32 cellular contexts compared by ENCODE assay signal in genomic region chr15:77642793-77643430, GRCh38. TPM values are rescaled to one million over a fixed set of nuclear protein-coding genes. Genes with fewer than 3 reads are reported as not detected.
DNase-seq lines count a peak whose midpoint lies in the region; ATAC-seq, FAIRE-seq and TF ChIP-seq lines count a peak whose summit lies in the region.
"Had no signal": no experiment of that assay in that cellular context is flagged by ENCODE, and none has a peak within 500 bp of the region (broad histone marks: within the 10 kb centered on the region; RNA-seq: fewer than 3 reads in every experiment).

No MANE protein-coding gene starts in this region.

- H3K36me3 ChIP-seq in bronchial epithelial cell (ENCODE audit: control insufficient read depth, insufficient read depth, low read length) (no peaks in the 10 kb centered on the region), osteoblast (ENCODE audit: insufficient read depth, low read length) (no peaks in the 10 kb centered on the region)
- H3K36me3 ChIP-seq: BLaER1, thoracic aorta, vagina had no signal

- no peak overlapping the region for H3K4me3 ChIP-seq in bronchial epithelial cell (ENCODE audit: low read depth, low read length)
- H3K4me3 ChIP-seq in osteoblast (ENCODE audit: insufficient read depth, low read length) = no peak overlapping the region
- H3K4me3 ChIP-seq: BLaER1, GM12878, thoracic aorta, vagina had no signal

- peak; percentile 46 for DNase-seq in AG20443 (ENCODE audit: low spot score)
- peak; percentile 84 for DNase-seq in NCI-H226
- DNase-seq in bronchial epithelial cell (ENCODE audit: low read depth) = peak; percentile 45
- peak in 1 of 2 donors; percentile 41 for DNase-seq in left colon
- DNase-seq in hepatic stellate cell (ENCODE audit: low spot score) = no peak
- DNase-seq in caudate nucleus (lab: John Stamatoyannopoulos, UW) = no peak
- DNase-seq in osteoblast (ENCODE audit: insufficient read length, low spot score, missing footprints) = no peak
- DNase-seq: activated CD4-positive, alpha-beta T cell treated with anti-CD3 and anti-CD28 coated beads for 4 hours; activated T-cell treated with anti-CD3 and anti-CD28 coated beads, Interleukin-2, amount 50 U/mL, for 4 hours; COR-L47; DMS79; effector CD8-positive, alpha-beta T cell; left cardiac atrium; mesenchymal stem cell; naive B cell; NCI-H1417; NCI-H2081; NCI-H446; nucleus accumbens; OCI-M1; SIG-M5; stimulated activated CD4-positive, alpha-beta T cell treated with anti-CD3 and anti-CD28 coated beads, Interleukin-4, amount 100 ng/mL, for 24 hours; stimulated activated naive B cell treated with anti-CD40 and anti-IgM and Interleukin-4, amounts not matched to agents 10 μg/mL and 1 μg/mL and 100 μg/mL, for 72 hours had no signal

- intact Hi-C loops in left colon (cut with DNase I, micrococcal nuclease) = no loop called here

- no peak overlapping the region for H3K4me2 ChIP-seq in osteoblast (ENCODE audit: insufficient read depth, low read length)
- H3K4me2 ChIP-seq: BLaER1 had no signal

- peak; percentile 88 for ATAC-seq in left colon
- no peak for ATAC-seq in GM21360 (IDR thresholded peaks at IDR 0.05; ENCODE audit: unreplicated experiment)
- ATAC-seq: activated T-cell treated with anti-CD3 and anti-CD28 coated beads, Interleukin-2, amount 50 U/mL, for 4 hours; GM12878; stimulated activated naive B cell treated with anti-CD40 and anti-IgM and Interleukin-4, amounts not matched to agents 10 μg/mL and 1 μg/mL and 100 μg/mL, for 72 hours had no signal

- no peak overlapping the region for H3K27ac ChIP-seq in caudate nucleus (ENCODE audit: low read depth, low read length)
- no peak overlapping the region for H3K27ac ChIP-seq in osteoblast (ENCODE audit: low read depth, low read length)
- H3K27ac ChIP-seq: BLaER1, thoracic aorta, vagina had no signal

- no peak for TF ChIP-seq CTCF in bronchial epithelial cell (IDR thresholded peaks at IDR 0.05; ENCODE audit: insufficient read depth, low read length, severe bottlenecking)
- no peak for TF ChIP-seq CTCF in osteoblast (IDR thresholded peaks at IDR 0.05; ENCODE audit: extremely low read depth, low read depth, low read length)

- H2AFZ ChIP-seq in osteoblast (ENCODE audit: low read length) = no peak overlapping the region

- H3K9me3 ChIP-seq in osteoblast (ENCODE audit: low read depth, low read length) = no peaks in the 10 kb centered on the region
- H3K9me3 ChIP-seq: BLaER1, thoracic aorta, vagina had no signal

- no peaks in the 10 kb centered on the region for H3K4me1 ChIP-seq in osteoblast (ENCODE audit: insufficient read depth, low read length)
- H3K4me1 ChIP-seq: vagina had no signal

- no peak for FAIRE-seq in bronchial epithelial cell (lab: Jason Lieb, UNC)
- FAIRE-seq: GM12878 had no signal

- H3K27me3 ChIP-seq in bronchial epithelial cell (ENCODE audit: control insufficient read depth, insufficient read depth, low read length) (no peaks in the 10 kb centered on the region), osteoblast (ENCODE audit: insufficient read depth, low read length) (peaks cover 11% of the 10 kb centered on the region)
- H3K27me3 ChIP-seq: BLaER1, vagina had no signal

- H3K79me2 ChIP-seq in osteoblast (ENCODE audit: insufficient read depth, low read length) = no peaks in the 10 kb centered on the region

- H4K20me1 ChIP-seq in osteoblast (ENCODE audit: insufficient read depth, low read length) = no peaks in the 10 kb centered on the region
- H4K20me1 ChIP-seq: BLaER1 had no signal

RNA-seq across cellular contexts. Expression of gene LINGO1, which starts 10.2 kb away (rescaled TPM):
- not detected in 2 replicates for total RNA-seq in bronchial epithelial cell
- total RNA-seq in left colon = 1 to 10 TPM; 1.2 to 2.2 TPM
- total RNA-seq in osteoblast = under 0.01 and 1.1 TPM in 2 replicates
- total RNA-seq: activated T-cell treated with anti-CD3 and anti-CD28 coated beads, Interleukin-2, amount 50 U/mL, for 4 hours; fibroblast of lung; GM12878; MCF 10A; renal cortical epithelial cell; T-helper 1 cell treated with Interleukin-12 subunit alpha and Interleukin-12 subunit beta and Interleukin-4 antibody, amounts not matched to agents 30 ng/mL and 1 ng/mL, for 36 hours had no signal

Comparison
In these comparisons a context has a peak if more than half of its experiments do, and no peak if none do; other contexts are left out.
1. DNase-seq: peak in AG20443 (single experiment), NCI-H226 (single experiment) and bronchial epithelial cell (single experiment); none in hepatic stellate cell (single experiment), caudate nucleus (0 of 61) and osteoblast (single experiment).